In genomic region chr20:1898496-1899168, GRCh38 we compare ENCODE assay signal across 13 cellular contexts. TPM values are rescaled to one million over a fixed set of nuclear protein-coding genes. Genes with fewer than 3 reads are reported as not detected.
A peak's percentile ranks its signal among the peaks of the same experiment; 100 is the strongest.
DNase-seq lines count a peak whose midpoint lies in the region; ATAC-seq and TF ChIP-seq lines count a peak whose summit lies in the region.
"Had no signal": no experiment of that assay in that cellular context is flagged by ENCODE, and none has a peak within 500 bp of the region (broad histone marks: within the 10 kb centered on the region; RNA-seq: fewer than 3 reads in every experiment).

No MANE protein-coding gene starts in this region.

- H3K4me3 ChIP-seq in coronary artery (peak overlapping the region; percentile 6), HAP-1 (no peak overlapping the region)

- no peaks in the 10 kb centered on the region for H3K9me3 Mint-ChIP-seq in stimulated activated naive CD8-positive, alpha-beta T cell treated with anti-CD3 and anti-CD28 coated beads, Interleukin-15, Interleukin-2, amounts not matched to agents 100 ng/mL and 50 ng/mL, for 24 hours
- no peaks in the 10 kb centered on the region for H3K9me3 Mint-ChIP-seq in stimulated activated naive CD8-positive, alpha-beta T cell treated with anti-CD3 and anti-CD28 coated beads, Interleukin-15, amount 100 ng/mL, for 72 hours
- no peaks in the 10 kb centered on the region for H3K9me3 Mint-ChIP-seq in naive B cell
- no peaks in the 10 kb centered on the region for H3K9me3 Mint-ChIP-seq in stimulated activated effector memory CD8-positive, alpha-beta T cell treated with anti-CD3 and anti-CD28 coated beads, Interleukin-12 subunit alpha, Interleukin-12 subunit beta, amount 100 ng/mL, for 72 hours
- H3K9me3 Mint-ChIP-seq: natural killer cell had no signal

- TF ChIP-seq CTCF in coronary artery (IDR thresholded peaks at IDR 0.05) = no peak

- no peak for ATAC-seq in stimulated activated naive CD8-positive, alpha-beta T cell treated with anti-CD3 and anti-CD28 coated beads, Interleukin-15, amount 100 ng/mL, for 72 hours
- no peak for ATAC-seq in naive B cell (ENCODE audit: low read depth in 2 of 2)
- ATAC-seq in activated CD4-positive, CD25-positive, alpha-beta regulatory T cell treated with anti-CD3 and anti-CD28 coated beads, Interleukin-2, amount 50 U/mL, for 24 hours = no peak
- no peak for ATAC-seq in stimulated activated effector memory CD8-positive, alpha-beta T cell treated with anti-CD3 and anti-CD28 coated beads, Interleukin-12 subunit alpha, Interleukin-12 subunit beta, amount 100 ng/mL, for 72 hours
- ATAC-seq: activated CD8-positive, alpha-beta T cell treated with anti-CD3 and anti-CD28 coated beads, Interleukin-2, amount 10 ng/mL, durations not matched to agents 7 days and 5 days; natural killer cell had no signal

- DNase-seq in stimulated activated naive CD8-positive, alpha-beta T cell treated with anti-CD3 and anti-CD28 coated beads, Interleukin-15, amount 100 ng/mL, for 72 hours = no peak
- DNase-seq in coronary artery (ENCODE audit: low spot score) (no peak), naive B cell (no peak), HAP-1 (ENCODE audit: low spot score in 2 of 2) (no peak)
- no peak for DNase-seq in activated CD4-positive, alpha-beta T cell treated with anti-CD3 and anti-CD28 coated beads, Interleukin-2, amount 50 U/mL, for 1 hour
- no peak for DNase-seq in stimulated activated effector memory CD8-positive, alpha-beta T cell treated with anti-CD3 and anti-CD28 coated beads, Interleukin-12 subunit alpha, Interleukin-12 subunit beta, amount 100 ng/mL, for 72 hours (ENCODE audit: low spot score in 2 of 2)
- DNase-seq: activated CD8-positive, alpha-beta T cell treated with anti-CD3 and anti-CD28 coated beads, Interleukin-2, amount 10 ng/mL, durations not matched to agents 7 days and 5 days; cerebellar nuclear complex; natural killer cell; NCI-H345; small intestine had no signal

- peaks cover 41% of the 10 kb centered on the region for H3K27me3 Mint-ChIP-seq in stimulated activated naive CD8-positive, alpha-beta T cell treated with anti-CD3 and anti-CD28 coated beads, Interleukin-15, Interleukin-2, amounts not matched to agents 100 ng/mL and 50 ng/mL, for 24 hours
- H3K27me3 Mint-ChIP-seq in stimulated activated naive CD8-positive, alpha-beta T cell treated with anti-CD3 and anti-CD28 coated beads, Interleukin-15, amount 100 ng/mL, for 72 hours = peaks cover 68% of the 10 kb centered on the region
- H3K27me3 Mint-ChIP-seq in naive B cell = peaks cover 5 to 11% (median 7%) of the 10 kb centered on the region in 3 donors

- H3K27me3 ChIP-seq in HAP-1 (ENCODE audit: low read depth) = no peaks in the 10 kb centered on the region

- in situ Hi-C loops in HAP-1 (cut with MboI; ENCODE audit: low sequenced_read_pairs) = no loop called here

- no peaks in the 10 kb centered on the region for H3K9me3 ChIP-seq in HAP-1

- H3K36me3 ChIP-seq in HAP-1 (replicated peaks) = no peaks in the 10 kb centered on the region

- H3K4me1 ChIP-seq in HAP-1 = no peaks in the 10 kb centered on the region; the same call in 1 of the 2 replicates

- peaks cover 22% of the 10 kb centered on the region for H3K4me1 Mint-ChIP-seq in stimulated activated naive CD8-positive, alpha-beta T cell treated with anti-CD3 and anti-CD28 coated beads, Interleukin-15, Interleukin-2, amounts not matched to agents 100 ng/mL and 50 ng/mL, for 24 hours (ENCODE audit: low read depth)
- H3K4me1 Mint-ChIP-seq in stimulated activated naive CD8-positive, alpha-beta T cell treated with anti-CD3 and anti-CD28 coated beads, Interleukin-15, amount 100 ng/mL, for 72 hours = peaks cover 28% of the 10 kb centered on the region
- peaks cover 47 to 56% (median 49%) of the 10 kb centered on the region in 3 donors for H3K4me1 Mint-ChIP-seq in naive B cell
- peaks cover 6% of the 10 kb centered on the region for H3K4me1 Mint-ChIP-seq in stimulated activated effector memory CD8-positive, alpha-beta T cell treated with anti-CD3 and anti-CD28 coated beads, Interleukin-12 subunit alpha, Interleukin-12 subunit beta, amount 100 ng/mL, for 72 hours
- H3K4me1 Mint-ChIP-seq: natural killer cell had no signal

- no peaks in the 10 kb centered on the region for H3K36me3 Mint-ChIP-seq in stimulated activated naive CD8-positive, alpha-beta T cell treated with anti-CD3 and anti-CD28 coated beads, Interleukin-15, Interleukin-2, amounts not matched to agents 100 ng/mL and 50 ng/mL, for 24 hours (ENCODE audit: low read depth)
- peaks cover 0 to 6% of the 10 kb centered on the region in 2 donors for H3K36me3 Mint-ChIP-seq in naive B cell
- H3K36me3 Mint-ChIP-seq in stimulated activated effector memory CD8-positive, alpha-beta T cell treated with anti-CD3 and anti-CD28 coated beads, Interleukin-12 subunit alpha, Interleukin-12 subunit beta, amount 100 ng/mL, for 72 hours = no peaks in the 10 kb centered on the region
- H3K36me3 Mint-ChIP-seq: natural killer cell had no signal

- H3K4me3 Mint-ChIP-seq in stimulated activated naive CD8-positive, alpha-beta T cell treated with anti-CD3 and anti-CD28 coated beads, Interleukin-15, Interleukin-2, amounts not matched to agents 100 ng/mL and 50 ng/mL, for 24 hours = no peak overlapping the region
- H3K4me3 Mint-ChIP-seq in stimulated activated naive CD8-positive, alpha-beta T cell treated with anti-CD3 and anti-CD28 coated beads, Interleukin-15, amount 100 ng/mL, for 72 hours = no peak overlapping the region
- H3K4me3 Mint-ChIP-seq in naive B cell = peak overlapping the region in 5 of 8 donors; percentile 39 to 89 (median 76)
- H3K4me3 Mint-ChIP-seq in stimulated activated effector memory CD8-positive, alpha-beta T cell treated with anti-CD3 and anti-CD28 coated beads, Interleukin-12 subunit alpha, Interleukin-12 subunit beta, amount 100 ng/mL, for 72 hours = no peak overlapping the region
- H3K4me3 Mint-ChIP-seq: activated CD8-positive, alpha-beta T cell treated with anti-CD3 and anti-CD28 coated beads, Interleukin-2, amount 10 ng/mL, durations not matched to agents 7 days and 5 days; natural killer cell had no signal

- H3K27ac ChIP-seq in coronary artery = peak overlapping the region in 1 of 2 donors; percentile 98

- H3K27ac Mint-ChIP-seq in stimulated activated naive CD8-positive, alpha-beta T cell treated with anti-CD3 and anti-CD28 coated beads, Interleukin-15, Interleukin-2, amounts not matched to agents 100 ng/mL and 50 ng/mL, for 24 hours = peak overlapping the region; percentile 55
- H3K27ac Mint-ChIP-seq in stimulated activated naive CD8-positive, alpha-beta T cell treated with anti-CD3 and anti-CD28 coated beads, Interleukin-15, amount 100 ng/mL, for 72 hours = no peak overlapping the region
- peak overlapping the region; percentile 39 to 97 (median 79) for H3K27ac Mint-ChIP-seq in naive B cell
- H3K27ac Mint-ChIP-seq in stimulated activated effector memory CD8-positive, alpha-beta T cell treated with anti-CD3 and anti-CD28 coated beads, Interleukin-12 subunit alpha, Interleukin-12 subunit beta, amount 100 ng/mL, for 72 hours = no peak overlapping the region
- H3K27ac Mint-ChIP-seq: activated CD8-positive, alpha-beta T cell treated with anti-CD3 and anti-CD28 coated beads, Interleukin-2, amount 10 ng/mL, durations not matched to agents 7 days and 5 days; natural killer cell had no signal

RNA-seq across cellular contexts. Expression of gene SIRPA, which starts 3.4 kb away (rescaled TPM):
- polyA plus RNA-seq in naive B cell (ENCODE audit: low read depth in 6 of 6) = under 1 TPM in 4 of 6 donors, not detected in 2; 0.24 to 0.44 (median 0.26) TPM

Comparison
In these comparisons a context has a peak if more than half of its experiments do, and no peak if none do; other contexts are left out.
1. H3K27ac Mint-ChIP-seq: peak in stimulated activated naive CD8-positive, alpha-beta T cell treated with anti-CD3 and anti-CD28 coated beads, Interleukin-15, Interleukin-2, amounts not matched to agents 100 ng/mL and 50 ng/mL, for 24 hours (single experiment) and naive B cell (6 of 6); none in stimulated activated naive CD8-positive, alpha-beta T cell treated with anti-CD3 and anti-CD28 coated beads, Interleukin-15, amount 100 ng/mL, for 72 hours (0 of 2) and stimulated activated effector memory CD8-positive, alpha-beta T cell treated with anti-CD3 and anti-CD28 coated beads, Interleukin-12 subunit alpha, Interleukin-12 subunit beta, amount 100 ng/mL, for 72 hours (single experiment).
2. H3K4me3 Mint-ChIP-seq: peak in naive B cell (5 of 8); none in stimulated activated naive CD8-positive, alpha-beta T cell treated with anti-CD3 and anti-CD28 coated beads, Interleukin-15, Interleukin-2, amounts not matched to agents 100 ng/mL and 50 ng/mL, for 24 hours (single experiment), stimulated activated naive CD8-positive, alpha-beta T cell treated with anti-CD3 and anti-CD28 coated beads, Interleukin-15, amount 100 ng/mL, for 72 hours (0 of 2) and stimulated activated effector memory CD8-positive, alpha-beta T cell treated with anti-CD3 and anti-CD28 coated beads, Interleukin-12 subunit alpha, Interleukin-12 subunit beta, amount 100 ng/mL, for 72 hours (single experiment).